ENCODE assay signal across 9 cellular contexts in genomic region chr9:68643901-68644809, GRCh38.
DNase-seq lines count a peak whose midpoint lies in the region; ATAC-seq and TF ChIP-seq lines count a peak whose summit lies in the region.
"Had no signal": no experiment of that assay in that cellular context is flagged by ENCODE, and none has a peak within 500 bp of the region (broad histone marks: within the 10 kb centered on the region; RNA-seq: fewer than 3 reads in every experiment).

No MANE protein-coding gene starts in this region.

- H3K27ac ChIP-seq in Karpas-422 (ENCODE audit: low read length) (peak overlapping the region; percentile 67), mesendoderm (ENCODE audit: low read depth, low read length) (no peak overlapping the region), mesenchymal stem cell (ENCODE audit: low read length, poor library complexity, severe bottlenecking) (no peak overlapping the region), right cardiac atrium (ENCODE audit: low read length) (no peak overlapping the region)

- H2BK15ac ChIP-seq in mesendoderm (replicated peaks; ENCODE audit: low read depth): no peak overlapping the region
- H2BK15ac ChIP-seq in mesenchymal stem cell (ENCODE audit: low read depth, poor library complexity, severe bottlenecking): no peak overlapping the region

- no peak overlapping the region for H4K8ac ChIP-seq in mesendoderm (ENCODE audit: low read depth, low read length)
- no peak overlapping the region for H4K8ac ChIP-seq in mesenchymal stem cell (ENCODE audit: low read length)

- intact Hi-C loops in right cardiac atrium (cut with DNase I): no loop called here

- H3K27me3 ChIP-seq in Karpas-422 (ENCODE audit: low read length) (no peaks in the 10 kb centered on the region), mesendoderm (ENCODE audit: insufficient read depth, low read length, poor library complexity) (no peaks in the 10 kb centered on the region), mesenchymal stem cell (ENCODE audit: control insufficient read depth in 1 of 2, insufficient read depth in 1 of 2, low read length in 2 of 2) (no peaks in the 10 kb centered on the region), right cardiac atrium (ENCODE audit: control insufficient read depth, insufficient read depth) (no peaks in the 10 kb centered on the region)

- peaks cover 50% of the 10 kb centered on the region for H3K4me1 ChIP-seq in Karpas-422 (ENCODE audit: low read length)
- H3K4me1 ChIP-seq in mesendoderm (ENCODE audit: control insufficient read depth, low read depth, low read length): no peaks in the 10 kb centered on the region
- H3K4me1 ChIP-seq in mesenchymal stem cell (ENCODE audit: control insufficient read depth, insufficient read depth, low read depth, low read length): no peaks in the 10 kb centered on the region
- no peaks in the 10 kb centered on the region for H3K4me1 ChIP-seq in right cardiac atrium (ENCODE audit: control insufficient read depth, insufficient read depth, low read length)

- H2AFZ ChIP-seq in Karpas-422 (ENCODE audit: low read length) (peak overlapping the region; percentile 59), mesenchymal stem cell (ENCODE audit: low read depth, low read length) (no peak overlapping the region)

- H3K9me2 ChIP-seq in Karpas-422 (replicated peaks; ENCODE audit: insufficient read depth, low read length): no peaks in the 10 kb centered on the region

- H3K36me3 ChIP-seq in Karpas-422 (ENCODE audit: insufficient read depth, low read length) (no peaks in the 10 kb centered on the region), mesendoderm (ENCODE audit: control insufficient read depth, insufficient read depth, low read length) (no peaks in the 10 kb centered on the region), mesenchymal stem cell (ENCODE audit: control insufficient read depth in 1 of 2, insufficient read depth in 2 of 2, low read depth in 1 of 2, low read length in 2 of 2) (no peaks in the 10 kb centered on the region)

- H3K9ac ChIP-seq in Karpas-422 (ENCODE audit: low read length): no peak overlapping the region
- H3K9ac ChIP-seq in mesendoderm (ENCODE audit: low read length): no peak overlapping the region
- no peak overlapping the region for H3K9ac ChIP-seq in mesenchymal stem cell (ENCODE audit: low read length)

- no peak overlapping the region for H3K18ac ChIP-seq in mesendoderm (ENCODE audit: low read length)
- H3K18ac ChIP-seq in mesenchymal stem cell (ENCODE audit: low read depth in 1 of 2, low read length in 2 of 2): no peak overlapping the region

- H3K9me3 ChIP-seq in Karpas-422 (ENCODE audit: low read length) (no peaks in the 10 kb centered on the region), mesenchymal stem cell (ENCODE audit: control insufficient read depth, low read length) (no peaks in the 10 kb centered on the region), right cardiac atrium (ENCODE audit: control insufficient read depth, low read length) (no peaks in the 10 kb centered on the region)

- no peak overlapping the region for H2AK5ac ChIP-seq in mesendoderm (ENCODE audit: low read length)
- H2AK5ac ChIP-seq in mesenchymal stem cell (ENCODE audit: low read length, severe bottlenecking): no peak overlapping the region

- H3K23ac ChIP-seq in mesendoderm (ENCODE audit: low read length): no peak overlapping the region
- no peak overlapping the region for H3K23ac ChIP-seq in mesenchymal stem cell (ENCODE audit: low read length in 2 of 2)

- H4K5ac ChIP-seq in mesendoderm (ENCODE audit: low read length): no peak overlapping the region

- H3K4me2 ChIP-seq in Karpas-422 (ENCODE audit: low read depth, low read length, poor library complexity, severe bottlenecking) (peak overlapping the region; percentile 46), mesendoderm (ENCODE audit: low read length) (no peak overlapping the region), mesenchymal stem cell (ENCODE audit: low read length, poor library complexity, severe bottlenecking) (no peak overlapping the region)

- no peak overlapping the region for H2BK12ac ChIP-seq in mesenchymal stem cell (ENCODE audit: low read length in 2 of 2)

- DNase-seq in Karpas-422 (peak; percentile 77), mesendoderm (peak; percentile 19), mesenchymal stem cell (no peak), Kasumi-1 (lab: John Stamatoyannopoulos, UW) (no peak), right cardiac atrium (no peak), NCI-H2196 treated with DMSO at 0.1 percent for 48 hours (lab: John Stamatoyannopoulos, UW; ENCODE audit: unreplicated experiment) (no peak)
- DNase-seq: stimulated activated naive CD4-positive, alpha-beta T cell had no signal

- no peaks in the 10 kb centered on the region for H3K79me2 ChIP-seq in Karpas-422 (ENCODE audit: low read length)
- H3K79me2 ChIP-seq in mesendoderm (ENCODE audit: control insufficient read depth, insufficient read depth, low read length): no peaks in the 10 kb centered on the region

- no peaks in the 10 kb centered on the region for H4K20me1 ChIP-seq in Karpas-422 (ENCODE audit: insufficient read depth, low read depth, low read length)

- peak; percentile 29 for TF ChIP-seq POLR2A in GM18951 (IDR thresholded peaks at IDR 0.05; ENCODE audit: extremely low read depth, insufficient read depth, insufficient read length)

- H3K4ac ChIP-seq in mesendoderm (ENCODE audit: low read depth, low read length): no peak overlapping the region
- H3K4ac ChIP-seq in mesenchymal stem cell (ENCODE audit: low read depth in 1 of 2, low read length in 2 of 2): no peak overlapping the region

- 0 out of 2 replicates have a peak overlapping the region, but pooled peaks have one; percentile 29 for H3K4me3 ChIP-seq in Karpas-422 (ENCODE audit: low read length)
- no peak overlapping the region for H3K4me3 ChIP-seq in mesendoderm (ENCODE audit: low read length)
- no peak overlapping the region for H3K4me3 ChIP-seq in mesenchymal stem cell (ENCODE audit: insufficient read depth in 1 of 2, low read depth in 1 of 2, low read length in 2 of 2)
- no peak overlapping the region for H3K4me3 ChIP-seq in right cardiac atrium (ENCODE audit: low read length)

- H2BK5ac ChIP-seq in mesendoderm (ENCODE audit: low read length): no peak overlapping the region
- no peak overlapping the region for H2BK5ac ChIP-seq in mesenchymal stem cell (ENCODE audit: low read depth, low read length, poor library complexity, severe bottlenecking)

- H3K79me1 ChIP-seq in mesendoderm (ENCODE audit: low read length) (no peaks in the 10 kb centered on the region), mesenchymal stem cell (replicated peaks; ENCODE audit: low read length, poor library complexity, severe bottlenecking) (no peaks in the 10 kb centered on the region)

- H2BK120ac ChIP-seq in mesendoderm (ENCODE audit: low read depth, low read length) (no peak overlapping the region), mesenchymal stem cell (ENCODE audit: low read depth, low read length) (no peak overlapping the region)

- H3K56ac ChIP-seq in mesendoderm (ENCODE audit: low read length): no peak overlapping the region

- no peak overlapping the region for H3K14ac ChIP-seq in mesenchymal stem cell (ENCODE audit: low read length in 2 of 2)

- no peak overlapping the region for H4K91ac ChIP-seq in mesenchymal stem cell (ENCODE audit: low read length)

- in situ Hi-C loops in GM18951 (cut with MboI; ENCODE audit: low sequenced_read_pairs, unreplicated experiment): no loop called here

- WGBS in mesendoderm (ENCODE audit: extremely low coverage, insufficient coverage, low lambda C conversion rate): no CpG with 5 or more reads among the region's 11 CpGs
- WGBS in mesenchymal stem cell: 84% methylated on average over 8 of the region's 11 CpGs
- WGBS in right cardiac atrium: 72% methylated on average over 11 of the region's 11 CpGs

- peak; percentile 56 for ATAC-seq in HG02588 (IDR thresholded peaks at IDR 0.05; ENCODE audit: unreplicated experiment)
- no peak for ATAC-seq in right cardiac atrium

Comparison
In these comparisons a context has a peak if more than half of its experiments do, and no peak if none do; other contexts are left out.
1. DNase-seq: peak in Karpas-422 (single experiment) and mesendoderm (single experiment); none in mesenchymal stem cell (single experiment), Kasumi-1 (0 of 2), right cardiac atrium (0 of 3) and NCI-H2196 treated with DMSO at 0.1 percent for 48 hours (single experiment).